In the genomic region with DNA sequence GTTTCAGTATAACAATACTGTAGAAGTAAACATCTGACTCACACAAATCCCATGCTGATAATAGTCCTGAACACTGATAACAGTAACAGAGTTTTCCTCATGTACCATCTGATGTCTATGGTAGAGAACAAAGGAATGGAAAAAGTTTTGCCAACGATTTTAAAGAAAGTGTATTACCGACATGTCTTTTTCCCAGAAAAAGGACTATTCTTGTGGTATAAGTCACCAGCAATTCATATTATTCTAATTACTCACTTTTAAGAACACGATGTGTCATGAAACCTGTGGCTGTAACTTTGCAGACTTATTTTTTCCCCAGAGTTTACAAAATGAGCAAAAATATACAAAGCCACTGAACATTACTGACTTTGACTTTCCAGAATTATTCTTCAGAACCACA, we compare ENCODE assay signal across 17 cellular contexts. TPM values are rescaled to one million over a fixed set of nuclear protein-coding genes. Genes with fewer than 3 reads are reported as not detected.
DNase-seq lines count a peak whose midpoint lies in the region; ATAC-seq, FAIRE-seq and TF ChIP-seq lines count a peak whose summit lies in the region.
"Had no signal": no experiment of that assay in that cellular context is flagged by ENCODE, and none has a peak within 500 bp of the region (broad histone marks: within the 10 kb centered on the region; RNA-seq: fewer than 3 reads in every experiment).

No MANE protein-coding gene starts in this region.

- H3K4me2 ChIP-seq in skeletal muscle satellite cell (ENCODE audit: low read length) = peak overlapping the region; percentile 71
- H3K4me2 ChIP-seq: PC-9 had no signal

- H3K27ac ChIP-seq in CD4-positive, alpha-beta memory T cell (ENCODE audit: low read depth, low read length) = no peak overlapping the region
- H3K27ac ChIP-seq in body of pancreas = no peak overlapping the region
- H3K27ac ChIP-seq: neutrophil, PC-9 had no signal

- H3K9me3 ChIP-seq in adipocyte (ENCODE audit: control insufficient read depth, low read length) = no peaks in the 10 kb centered on the region
- H3K9me3 ChIP-seq in skeletal muscle satellite cell (replicated peaks; ENCODE audit: low read length) = no peaks in the 10 kb centered on the region
- H3K9me3 ChIP-seq in CD4-positive, alpha-beta memory T cell (ENCODE audit: control insufficient read depth in 1 of 2, low read length in 2 of 2) = no peaks in the 10 kb centered on the region
- no peaks in the 10 kb centered on the region for H3K9me3 ChIP-seq in body of pancreas
- H3K9me3 ChIP-seq: neutrophil had no signal

- H3K36me3 Mint-ChIP-seq in CD4-positive, alpha-beta memory T cell = no peaks in the 10 kb centered on the region
- H3K36me3 Mint-ChIP-seq: activated naive CD4-positive, alpha-beta T cell treated with anti-CD3 and anti-CD28 coated beads, Interleukin-2, amount 50 U/mL, for 72 hours; CD14-positive monocyte had no signal

- H3K9ac ChIP-seq in adipocyte (ENCODE audit: low read length) = peak overlapping the region; percentile 83
- H3K9ac ChIP-seq in skeletal muscle satellite cell (ENCODE audit: low read depth, low read length) = peak overlapping the region; percentile 69

- intact Hi-C loops in CD4-positive, alpha-beta memory T cell (cut with micrococcal nuclease) = no loop called here
- intact Hi-C loops in body of pancreas (cut with DNase I) = no loop called here

- CTCF ChIA-PET in CD4-positive, alpha-beta memory T cell (lab: Charles Lee; ENCODE audit: partially characterized antibody) = no interaction called here

- no peak for DNase-seq in H54 (ENCODE audit: insufficient read length, low spot score)
- DNase-seq in adipocyte (ENCODE audit: low read depth) = peak; percentile 55
- peak; percentile 47 to 68 for DNase-seq in foreskin fibroblast
- no peak for DNase-seq in CD4-positive, alpha-beta memory T cell
- DNase-seq in body of pancreas = no peak
- DNase-seq: activated CD4-positive, alpha-beta T cell treated with anti-CD3 and anti-CD28 coated beads for 1 hour; mesendoderm; NCI-H1694 treated with DMSO at 0.1 percent for 48 hours; NCI-H524 treated with DMSO at 0.1 percent for 48 hours; PC-9 had no signal

- H3K27ac Mint-ChIP-seq in CD4-positive, alpha-beta memory T cell = no peak overlapping the region
- H3K27ac Mint-ChIP-seq: activated naive CD4-positive, alpha-beta T cell treated with anti-CD3 and anti-CD28 coated beads, Interleukin-2, amount 50 U/mL, for 72 hours; CD14-positive monocyte had no signal

- no peaks in the 10 kb centered on the region for H3K4me1 Mint-ChIP-seq in CD4-positive, alpha-beta memory T cell
- H3K4me1 Mint-ChIP-seq: CD14-positive monocyte had no signal

- POLR2A ChIA-PET in CD4-positive, alpha-beta memory T cell (lab: Charles Lee; ENCODE audit: partially characterized antibody) = no interaction called here

- FAIRE-seq in H54 (lab: Jason Lieb, UNC) = peak; percentile 38
- FAIRE-seq: GM12891 had no signal

- peaks cover 71% of the 10 kb centered on the region for H3K4me1 ChIP-seq in adipocyte (ENCODE audit: control insufficient read depth, insufficient read depth, low read length)
- peaks cover 42% of the 10 kb centered on the region for H3K4me1 ChIP-seq in skeletal muscle satellite cell (ENCODE audit: control insufficient read depth, insufficient read depth, low read length)
- H3K4me1 ChIP-seq in CD4-positive, alpha-beta memory T cell (ENCODE audit: insufficient read depth, low read length) = no peaks in the 10 kb centered on the region
- no peaks in the 10 kb centered on the region for H3K4me1 ChIP-seq in body of pancreas

- H3K4me3 ChIP-seq in adipocyte (ENCODE audit: low read length) (peak overlapping the region; percentile 55), foreskin fibroblast (ENCODE audit: low read depth in 1 of 2, low read length in 2 of 2) (no peak overlapping the region), skeletal muscle satellite cell (ENCODE audit: low read length) (peak overlapping the region; percentile 49), body of pancreas (no peak overlapping the region)
- H3K4me3 ChIP-seq in CD4-positive, alpha-beta memory T cell (ENCODE audit: low read length in 2 of 2) = no peak overlapping the region
- H3K4me3 ChIP-seq: PC-9 had no signal

- TF ChIP-seq CTCF in foreskin fibroblast (IDR thresholded peaks at IDR 0.05; ENCODE audit: low read depth, low read length) (no peak), body of pancreas (IDR thresholded peaks at IDR 0.05) (no peak)

- H3K27me3 Mint-ChIP-seq in CD4-positive, alpha-beta memory T cell = peaks cover 2% of the 10 kb centered on the region in 2 donors

- H3K27me3 ChIP-seq in adipocyte (replicated peaks; ENCODE audit: control insufficient read depth, insufficient read depth, low read length) (no peaks in the 10 kb centered on the region), skeletal muscle satellite cell (ENCODE audit: control insufficient read depth, insufficient read depth, low read length) (no peaks in the 10 kb centered on the region), body of pancreas (no peaks in the 10 kb centered on the region)
- H3K27me3 ChIP-seq in CD4-positive, alpha-beta memory T cell (ENCODE audit: insufficient read depth, low read length) = no peaks in the 10 kb centered on the region
- H3K27me3 ChIP-seq: neutrophil had no signal

- no peak overlapping the region for H3K4me3 Mint-ChIP-seq in CD4-positive, alpha-beta memory T cell
- H3K4me3 Mint-ChIP-seq: CD14-positive monocyte had no signal

- 70 to 75% methylated on average over 3 of the region's 3 CpGs for WGBS in body of pancreas, 2 donors

- H3K36me3 ChIP-seq in adipocyte (ENCODE audit: control insufficient read depth, insufficient read depth, low read length, severe bottlenecking) (no peaks in the 10 kb centered on the region), skeletal muscle satellite cell (ENCODE audit: insufficient read depth, low read length) (no peaks in the 10 kb centered on the region), body of pancreas (replicated peaks in 1 of 2; ENCODE audit: insufficient read depth in 1 of 2, low read depth in 2 of 2) (no peaks in the 10 kb centered on the region)
- H3K36me3 ChIP-seq in CD4-positive, alpha-beta memory T cell (ENCODE audit: insufficient read depth, low read length) = no peaks in the 10 kb centered on the region
- H3K36me3 ChIP-seq: neutrophil had no signal

- ATAC-seq in HG03095 (IDR thresholded peaks at IDR 0.05; ENCODE audit: unreplicated experiment) (no peak), body of pancreas (no peak)
- ATAC-seq: activated naive CD4-positive, alpha-beta T cell treated with anti-CD3 and anti-CD28 coated beads, Interleukin-2, amount 50 U/mL, for 72 hours; esophagus mucosa had no signal

- H3K9me3 Mint-ChIP-seq in CD4-positive, alpha-beta memory T cell = peaks cover 0 to 4% (median 0%) of the 10 kb centered on the region in 8 donors
- H3K9me3 Mint-ChIP-seq: activated naive CD4-positive, alpha-beta T cell treated with anti-CD3 and anti-CD28 coated beads, Interleukin-2, amount 50 U/mL, for 72 hours had no signal

- TF ChIP-seq POLR2A in H54 (IDR thresholded peaks at IDR 0.05; ENCODE audit: low read depth, low read length) = no peak
- TF ChIP-seq POLR2A in body of pancreas (IDR thresholded peaks at IDR 0.05) = no peak

RNA-seq across cellular contexts. Expression of a gene that starts 40.1 kb away (rescaled TPM):
- total RNA-seq in skeletal muscle satellite cell (2012; rRNA removed) = 486 and 499 TPM in 2 replicates
- not detected for total RNA-seq in CD4-positive, alpha-beta memory T cell
- not detected for polyA plus RNA-seq in CD4-positive, alpha-beta memory T cell
- 100 to 1,000 TPM; 301 to 314 TPM for total RNA-seq in body of pancreas
- total RNA-seq: activated naive CD4-positive, alpha-beta T cell treated with anti-CD3 and anti-CD28 coated beads, Interleukin-2, amount 50 U/mL, for 72 hours; PC-9 had no signal
- polyA plus RNA-seq: CD14-positive monocyte had no signal

Comparison
In these comparisons a context has a peak if more than half of its experiments do, and no peak if none do; other contexts are left out.
1. DNase-seq: peak in adipocyte (single experiment) and foreskin fibroblast (2 of 2); none in H54 (single experiment), CD4-positive, alpha-beta memory T cell (0 of 5) and body of pancreas (0 of 4).
2. H3K4me3 ChIP-seq: peak in adipocyte (single experiment) and skeletal muscle satellite cell (single experiment); none in foreskin fibroblast (0 of 2), CD4-positive, alpha-beta memory T cell (0 of 2) and body of pancreas (0 of 2).
3. RNA of a gene that starts 40.1 kb away (total RNA-seq): 301 to 314 TPM in body of pancreas; not detected in CD4-positive, alpha-beta memory T cell; every median in the first group is over 100 times any median in the second.